In the genomic region with DNA sequence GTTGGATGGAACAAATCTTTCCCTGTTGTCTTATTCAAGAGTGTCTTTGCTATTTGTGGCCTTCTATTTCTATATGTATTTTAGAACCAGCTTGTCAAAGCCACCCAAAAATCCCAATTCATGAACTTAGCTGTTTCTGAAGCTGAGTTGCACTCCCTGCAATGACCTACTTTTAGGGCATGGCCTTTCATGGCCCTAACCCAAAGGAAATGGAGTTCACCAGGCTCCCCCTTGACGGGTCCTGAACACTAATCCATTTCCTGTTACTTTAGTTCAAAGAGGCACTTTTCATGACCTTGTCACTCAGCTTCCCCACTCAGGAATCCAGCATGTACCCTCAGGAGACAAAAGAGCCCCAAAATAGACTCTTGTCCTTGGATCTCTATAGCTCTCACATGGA, we compare ENCODE assay signal across 1 cellular context.
TF ChIP-seq lines count a peak whose summit lies in the region.

No MANE protein-coding gene starts in this region.

TF ChIP-seq in GM12878, 131 proteins besides CTCF, POLR2A, EP300 and RAD21:
- TF ChIP-seq JUND (IDR thresholded peaks at IDR 0.05; ENCODE audit: low read depth, low read length) = no peak
- no peak for TF ChIP-seq KLF5 (IDR thresholded peaks at IDR 0.05; ENCODE audit: partially characterized antibody)
- no peak for TF ChIP-seq GATAD2B (conservative IDR thresholded peaks at IDR 0.05; ENCODE audit: low read depth)
- TF ChIP-seq NFXL1 (IDR thresholded peaks at IDR 0.05; ENCODE audit: borderline replicate concordance) = no peak
- TF ChIP-seq SP1 (IDR thresholded peaks at IDR 0.05; ENCODE audit: low read depth, low read length) = no peak
- TF ChIP-seq TCF3 (IDR thresholded peaks at IDR 0.05; ENCODE audit: borderline replicate concordance, insufficient read depth, low read depth, low read length) = no peak
- TF ChIP-seq STAT3 (IDR thresholded peaks at IDR 0.05; ENCODE audit: low read depth, low read length) = no peak
- TF ChIP-seq, protein P1, sequence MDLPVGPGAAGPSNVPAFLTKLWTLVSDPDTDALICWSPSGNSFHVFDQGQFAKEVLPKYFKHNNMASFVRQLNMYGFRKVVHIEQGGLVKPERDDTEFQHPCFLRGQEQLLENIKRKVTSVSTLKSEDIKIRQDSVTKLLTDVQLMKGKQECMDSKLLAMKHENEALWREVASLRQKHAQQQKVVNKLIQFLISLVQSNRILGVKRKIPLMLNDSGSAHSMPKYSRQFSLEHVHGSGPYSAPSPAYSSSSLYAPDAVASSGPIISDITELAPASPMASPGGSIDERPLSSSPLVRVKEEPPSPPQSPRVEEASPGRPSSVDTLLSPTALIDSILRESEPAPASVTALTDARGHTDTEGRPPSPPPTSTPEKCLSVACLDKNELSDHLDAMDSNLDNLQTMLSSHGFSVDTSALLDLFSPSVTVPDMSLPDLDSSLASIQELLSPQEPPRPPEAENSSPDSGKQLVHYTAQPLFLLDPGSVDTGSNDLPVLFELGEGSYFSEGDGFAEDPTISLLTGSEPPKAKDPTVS (IDR thresholded peaks at IDR 0.05; ENCODE audit: low read depth, low read length) = no peak
- TF ChIP-seq, protein P2, sequence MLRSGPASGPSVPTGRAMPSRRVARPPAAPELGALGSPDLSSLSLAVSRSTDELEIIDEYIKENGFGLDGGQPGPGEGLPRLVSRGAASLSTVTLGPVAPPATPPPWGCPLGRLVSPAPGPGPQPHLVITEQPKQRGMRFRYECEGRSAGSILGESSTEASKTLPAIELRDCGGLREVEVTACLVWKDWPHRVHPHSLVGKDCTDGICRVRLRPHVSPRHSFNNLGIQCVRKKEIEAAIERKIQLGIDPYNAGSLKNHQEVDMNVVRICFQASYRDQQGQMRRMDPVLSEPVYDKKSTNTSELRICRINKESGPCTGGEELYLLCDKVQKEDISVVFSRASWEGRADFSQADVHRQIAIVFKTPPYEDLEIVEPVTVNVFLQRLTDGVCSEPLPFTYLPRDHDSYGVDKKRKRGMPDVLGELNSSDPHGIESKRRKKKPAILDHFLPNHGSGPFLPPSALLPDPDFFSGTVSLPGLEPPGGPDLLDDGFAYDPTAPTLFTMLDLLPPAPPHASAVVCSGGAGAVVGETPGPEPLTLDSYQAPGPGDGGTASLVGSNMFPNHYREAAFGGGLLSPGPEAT (IDR thresholded peaks at IDR 0.05; ENCODE audit: low read depth) = no peak
